Comparison of ENCODE assay signal across 11 cellular contexts in genomic region chr10:68992721-68993440, GRCh38. TPM values are rescaled to one million over a fixed set of nuclear protein-coding genes. Genes with fewer than 3 reads are reported as not detected.
DNase-seq lines count a peak whose midpoint lies in the region; ATAC-seq and TF ChIP-seq lines count a peak whose summit lies in the region.
"Had no signal": no experiment of that assay in that cellular context is flagged by ENCODE, and none has a peak within 500 bp of the region (broad histone marks: within the 10 kb centered on the region; RNA-seq: fewer than 3 reads in every experiment).

No MANE protein-coding gene starts in this region.

- TF ChIP-seq CTCF in AG09309 (IDR thresholded peaks at IDR 0.05; ENCODE audit: control insufficient read depth, insufficient read depth, low read depth, low read length, missing control alignments) = no peak
- TF ChIP-seq CTCF in fibroblast of lung (conservative IDR thresholded peaks at IDR 0.05 in 1 of 2, IDR thresholded peaks at IDR 0.05 in 1 of 2; ENCODE audit: low read depth in 1 of 2, low read length in 2 of 2) = no peak
- no peak for TF ChIP-seq CTCF in osteocyte (IDR thresholded peaks at IDR 0.05)

- H4K20me1 ChIP-seq in fibroblast of lung (ENCODE audit: control insufficient read depth, extremely low read depth, insufficient read depth, low read length) = no peaks in the 10 kb centered on the region

- H2AFZ ChIP-seq in fibroblast of lung (ENCODE audit: low read length) = no peak overlapping the region

- peaks cover 79% of the 10 kb centered on the region for H3K79me2 ChIP-seq in fibroblast of lung (ENCODE audit: control insufficient read depth, insufficient read depth, low read length)

- no peaks in the 10 kb centered on the region for H3K9me3 Mint-ChIP-seq in osteocyte (ENCODE audit: unreplicated experiment)

- peaks cover 11% of the 10 kb centered on the region for H3K4me1 ChIP-seq in fibroblast of lung (ENCODE audit: control insufficient read depth, extremely low read depth, insufficient read depth, low read length)

- no peaks in the 10 kb centered on the region for H3K27me3 Mint-ChIP-seq in osteocyte (ENCODE audit: unreplicated experiment)

- H3K4me3 ChIP-seq in AG09309 (ENCODE audit: control insufficient read depth, low read depth, low read length) (no peak overlapping the region), fibroblast of lung (replicated peaks in 1 of 4; ENCODE audit: control extremely low read depth in 1 of 4, insufficient read depth in 1 of 4, low read depth in 3 of 4, low read length in 4 of 4) (peak overlapping the region in 2 of 4 experiments; percentile 2 to 35)

- peaks cover 2% of the 10 kb centered on the region for H3K36me3 Mint-ChIP-seq in osteocyte (ENCODE audit: unreplicated experiment)

- ATAC-seq in HG02973 (IDR thresholded peaks at IDR 0.05; ENCODE audit: unreplicated experiment) (no peak), GM18868 (IDR thresholded peaks at IDR 0.05; ENCODE audit: unreplicated experiment) (no peak)
- ATAC-seq: activated CD4-positive, CD25-positive, alpha-beta regulatory T cell treated with anti-CD3 and anti-CD28 coated beads, Interleukin-2, amount 50 U/mL, for 24 hours had no signal

- H3K4me2 ChIP-seq in fibroblast of lung (ENCODE audit: extremely low read depth, insufficient read depth, low read length) = peak overlapping the region; percentile 69

- no peaks in the 10 kb centered on the region for H3K9me3 ChIP-seq in fibroblast of lung (ENCODE audit: control insufficient read depth, insufficient read depth, low read depth, low read length)

- peak overlapping the region; percentile 10 for H3K9ac ChIP-seq in fibroblast of lung (ENCODE audit: insufficient read depth, low read length)

- peaks cover 60% of the 10 kb centered on the region for H3K4me1 Mint-ChIP-seq in osteocyte (ENCODE audit: unreplicated experiment)

- H3K27me3 ChIP-seq in fibroblast of lung (ENCODE audit: control insufficient read depth, insufficient read depth, low read length) = no peaks in the 10 kb centered on the region

- DNase-seq in AG09309 (ENCODE audit: low read depth) = peak; percentile 81
- DNase-seq in RPMI7951 (ENCODE audit: low read depth) = peak; percentile 69
- DNase-seq in fibroblast of lung (ENCODE audit: low read depth in 2 of 2) = peak; percentile 95 to 97
- DNase-seq in osteocyte (ENCODE audit: extremely low spot score, unreplicated experiment) = no peak
- DNase-seq in central memory CD4-positive, alpha-beta T cell = no peak
- no peak for DNase-seq in NCI-H2227 (lab: John Stamatoyannopoulos, UW; ENCODE audit: unreplicated experiment)
- DNase-seq: DND-41, MM.1S had no signal

- peak overlapping the region; percentile 70 for H3K27ac ChIP-seq in fibroblast of lung (ENCODE audit: insufficient read depth, low read length)

- H3K36me3 ChIP-seq in fibroblast of lung (ENCODE audit: control insufficient read depth, insufficient read depth, low read length) = no peaks in the 10 kb centered on the region

- peak overlapping the region; percentile 54 for H3K27ac Mint-ChIP-seq in osteocyte (ENCODE audit: unreplicated experiment)

- H3K4me3 Mint-ChIP-seq in osteocyte (ENCODE audit: unreplicated experiment) = no peak overlapping the region

RNA-seq across cellular contexts. Expression of gene KIFBP, which starts 4.3 kb away (rescaled TPM):
- total RNA-seq in RPMI7951 (2014; rRNA removed; shearing (Covaris generic)) = 44.9 and 47.0 TPM in 2 replicates
- 25.9 and 29.7 TPM in 2 replicates for total RNA-seq in fibroblast of lung
- 60.2 and 62.0 TPM in 2 replicates for polyA plus RNA-seq in fibroblast of lung
- polyA plus RNA-seq in fibroblast of lung (2012) = 32.9 and 36.1 TPM in 2 replicates
- polyA minus RNA-seq in fibroblast of lung (ENCODE audit: low replicate concordance) = 1.8 and 2.8 TPM in 2 replicates
- total RNA-seq in osteocyte = 29.9 and 31.8 TPM in 2 replicates

RNA-seq across cellular contexts. Expression of gene DDX21, which starts 36.9 kb away (rescaled TPM):
- total RNA-seq in RPMI7951 (2014; rRNA removed; shearing (Covaris generic)) = 47.2 and 53.6 TPM in 2 replicates
- 52.4 and 54.2 TPM in 2 replicates for total RNA-seq in fibroblast of lung
- polyA plus RNA-seq in fibroblast of lung = 67.9 and 78.2 TPM in 2 replicates
- polyA plus RNA-seq in fibroblast of lung (2012) = 49.9 and 52.6 TPM in 2 replicates
- 5.4 and 7.4 TPM in 2 replicates for polyA minus RNA-seq in fibroblast of lung (ENCODE audit: low replicate concordance)
- 53.9 and 54.1 TPM in 2 replicates for total RNA-seq in osteocyte

Comparison
In these comparisons a context has a peak if more than half of its experiments do, and no peak if none do; other contexts are left out.
1. DNase-seq: peak in AG09309 (single experiment), RPMI7951 (single experiment) and fibroblast of lung (2 of 2); none in osteocyte (single experiment), central memory CD4-positive, alpha-beta T cell (single experiment) and NCI-H2227 (single experiment).